23 cellular contexts compared by ENCODE assay signal in the genomic region with DNA sequence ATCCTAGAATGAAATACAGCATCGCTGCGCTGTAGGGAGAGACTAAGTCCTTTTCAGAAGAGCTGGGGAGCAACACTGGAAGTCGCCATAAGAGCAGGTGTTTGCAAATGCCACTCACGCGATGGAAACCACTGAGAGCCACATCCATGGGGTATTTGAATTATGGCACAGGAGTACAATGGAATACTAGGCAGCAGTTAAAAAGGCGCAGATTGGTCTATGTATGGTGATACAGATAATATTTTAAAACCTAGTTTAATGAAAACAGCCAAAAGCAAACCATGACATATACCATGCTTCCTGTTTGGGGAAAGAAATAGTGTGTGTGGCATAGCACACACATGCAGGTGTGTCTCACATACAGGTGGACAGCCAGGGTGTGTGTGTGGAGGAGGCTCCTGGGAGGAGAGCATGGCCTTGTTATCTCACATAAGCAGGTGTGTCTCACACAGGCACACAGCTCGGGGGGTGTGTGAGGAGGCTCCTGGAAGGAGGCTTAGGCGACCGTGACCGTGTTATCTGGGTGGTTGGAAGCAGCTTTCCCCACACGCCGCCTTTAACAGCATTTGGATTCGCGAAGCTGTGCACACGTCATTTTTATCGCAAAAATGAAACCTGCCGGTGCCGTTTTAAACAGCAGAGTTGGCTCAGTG. TPM values are rescaled to one million over a fixed set of nuclear protein-coding genes. Genes with fewer than 3 reads are reported as not detected.
"Had no signal": no experiment of that assay in that cellular context is flagged by ENCODE, and none has a peak within 500 bp of the region (broad histone marks: within the 10 kb centered on the region; RNA-seq: fewer than 3 reads in every experiment).

No MANE protein-coding gene starts in this region.

- H3K9me3 ChIP-seq: lower lobe of right lung, ovary, tibial nerve, uterus had no signal

- H3K27ac ChIP-seq: hepatocyte, lower lobe of right lung, ovary, skin epidermis, tibial nerve, uterus had no signal

- H3K36me3 ChIP-seq: lower lobe of right lung, ovary, tibial nerve, uterus had no signal

- H3K27me3 ChIP-seq: hepatocyte, ovary, uterus had no signal

- H3K4me1 Mint-ChIP-seq: natural killer cell had no signal

- H3K27me3 Mint-ChIP-seq: progenitor cell of endocrine pancreas had no signal

- ATAC-seq: left lobe of liver, lower lobe of right lung, natural killer cell, right cardiac atrium, sciatic nerve had no signal

- H3K4me1 ChIP-seq: lower lobe of right lung, uterus had no signal

- H3K36me3 Mint-ChIP-seq: naive B cell, natural killer cell had no signal

- H3K4me3 ChIP-seq: hepatocyte, lower lobe of right lung, ovary, skin epidermis, tibial nerve, uterus had no signal

- DNase-seq: islet precursor cell; lower lobe of right lung; mammary epithelial cell; mesenchymal stem cell; naive B cell; natural killer cell; ovary; stimulated activated CD4-positive, alpha-beta T cell treated with anti-CD3 and anti-CD28 coated beads, Interleukin-12 subunit alpha, Interleukin-12 subunit beta, amount 100 ng/mL, for 4 hours; stimulated activated CD4-positive, alpha-beta T cell treated with anti-CD3 and anti-CD28 coated beads, Interleukin-15, amount 100 ng/mL, for 24 hours; stimulated activated CD4-positive, alpha-beta T cell treated with anti-CD3 and anti-CD28 coated beads, Interleukin-2, amount 100 ng/mL, for 24 hours; stimulated activated CD4-positive, alpha-beta T cell treated with anti-CD3 and anti-CD28 coated beads, Interleukin-4, amount 100 ng/mL, for 1 hour; stimulated activated naive CD4-positive, alpha-beta T cell; substantia nigra; uterus had no signal

- H3K4me3 Mint-ChIP-seq: naive B cell; natural killer cell; stimulated activated naive CD8-positive, alpha-beta T cell treated with anti-CD3 and anti-CD28 coated beads, Interleukin-15, Interleukin-2, amounts not matched to agents 100 ng/mL and 50 ng/mL, for 24 hours; type B pancreatic cell had no signal

- H3K9me3 Mint-ChIP-seq: naive B cell; natural killer cell; stimulated activated naive CD8-positive, alpha-beta T cell treated with anti-CD3 and anti-CD28 coated beads, Interleukin-15, Interleukin-2, amounts not matched to agents 100 ng/mL and 50 ng/mL, for 24 hours; type B pancreatic cell had no signal

- H3K27ac Mint-ChIP-seq: natural killer cell; stimulated activated naive CD8-positive, alpha-beta T cell treated with anti-CD3 and anti-CD28 coated beads, Interleukin-15, Interleukin-2, amounts not matched to agents 100 ng/mL and 50 ng/mL, for 24 hours; type B pancreatic cell had no signal

RNA-seq across cellular contexts. Expression of gene GRTP1, which starts 55.7 kb away (rescaled TPM):
- total RNA-seq: natural killer cell had no signal
